In the genomic region with DNA sequence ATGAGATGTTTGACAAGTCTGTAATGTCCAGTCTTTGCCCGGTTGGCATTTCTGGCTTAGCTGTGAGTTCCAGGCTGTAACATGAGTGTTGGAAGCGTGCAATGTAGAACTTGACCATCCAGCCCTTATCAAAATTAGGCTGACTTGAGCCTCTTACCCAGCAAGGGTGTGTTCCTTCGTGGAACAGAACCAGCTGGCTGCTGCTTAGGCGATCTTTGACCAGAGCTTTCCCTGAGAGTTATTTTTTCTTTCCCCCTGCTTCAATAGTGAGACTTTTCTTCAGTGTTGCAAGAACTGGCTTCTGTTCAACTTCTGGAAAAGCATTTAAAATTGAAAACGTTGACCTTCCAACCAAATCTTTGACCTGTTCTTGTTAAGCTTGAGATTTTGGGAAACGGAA, we compare ENCODE assay signal across 23 cellular contexts. TPM values are rescaled to one million over a fixed set of nuclear protein-coding genes. Genes with fewer than 3 reads are reported as not detected.
DNase-seq lines count a peak whose midpoint lies in the region; ATAC-seq, FAIRE-seq and TF ChIP-seq lines count a peak whose summit lies in the region.
"Had no signal": no experiment of that assay in that cellular context is flagged by ENCODE, and none has a peak within 500 bp of the region (broad histone marks: within the 10 kb centered on the region; RNA-seq: fewer than 3 reads in every experiment).

No MANE protein-coding gene starts in this region.

- ATAC-seq in left lung (peak; percentile 88), GM19467 (IDR thresholded peaks at IDR 0.05; ENCODE audit: unreplicated experiment) (no peak), HG02870 (IDR thresholded peaks at IDR 0.05; ENCODE audit: unreplicated experiment) (no peak)
- ATAC-seq: activated CD8-positive, alpha-beta T cell treated with anti-CD3 and anti-CD28 coated beads for 36 hours; activated T-cell treated with anti-CD3 and anti-CD28 coated beads, Interleukin-2, amount 50 U/mL, for 4 hours; SK-N-SH treated with all-trans-retinoic acid at 6 μM for 48 hours had no signal

- H3K4me3 ChIP-seq in left lung = no peak overlapping the region
- no peak overlapping the region for H3K4me3 ChIP-seq in sigmoid colon
- H3K4me3 ChIP-seq: BLaER1 treated with 17β-estradiol and CSF1 and Interleukin-3, amounts not matched to agents 10 nM and 100 nM; vagina had no signal

- H3K9me3 ChIP-seq in left lung (no peaks in the 10 kb centered on the region), sigmoid colon (no peaks in the 10 kb centered on the region)
- H3K9me3 ChIP-seq: vagina had no signal

- no peak for TF ChIP-seq EP300 in sigmoid colon (IDR thresholded peaks at IDR 0.05)

- TF ChIP-seq POLR2A in H54 (IDR thresholded peaks at IDR 0.05; ENCODE audit: low read depth, low read length) = no peak
- TF ChIP-seq POLR2A in sigmoid colon (IDR thresholded peaks at IDR 0.05) = no peak

- intact Hi-C loops in left lung (cut with DNase I) (no loop called here), sigmoid colon (cut with DNase I) (no loop called here)

- peak; percentile 72 for FAIRE-seq in H54 (lab: Jason Lieb, UNC)

- no peak for DNase-seq in H54 (ENCODE audit: insufficient read length, low spot score)
- DNase-seq in fibroblast of gingiva (ENCODE audit: low read depth) = peak; percentile 38
- peak in 1 of 2 donors; percentile 41 for DNase-seq in left lung
- peak; percentile 62 for DNase-seq in sigmoid colon
- DNase-seq in activated T-cell treated with anti-CD3 and anti-CD28 coated beads for 4 hours = no peak
- no peak for DNase-seq in stimulated activated CD4-positive, alpha-beta T cell treated with anti-CD3 and anti-CD28 coated beads, Interleukin-4, amount 100 ng/mL, for 1 hour
- DNase-seq: activated CD8-positive, alpha-beta T cell treated with anti-CD3 and anti-CD28 coated beads for 36 hours; activated naive CD4-positive, alpha-beta T cell treated with anti-CD3 and anti-CD28 coated beads for 36 hours; activated T-cell treated with anti-CD3 and anti-CD28 coated beads, Interleukin-2, amount 50 U/mL, for 4 hours; Calu3; HCEC 1CT; hypothalamus; islet precursor cell; NCI-H1105 treated with DMSO at 0.1 percent for 48 hours; NCI-H2081 treated with DMSO at 0.1 percent for 48 hours; NK-92 treated with Interleukin-12 subunit alpha and Interleukin-12 subunit beta, amount 100 ng/mL, for 24 hours; stimulated activated CD8-positive, alpha-beta memory T cell treated with anti-CD3 and anti-CD28 coated beads, Interleukin-4, amount 100 ng/mL, for 48 hours; T1000 had no signal

- H3K36me3 ChIP-seq in left lung (no peaks in the 10 kb centered on the region), sigmoid colon (no peaks in the 10 kb centered on the region)
- H3K36me3 ChIP-seq: vagina had no signal

- H3K4me1 ChIP-seq in left lung = peaks cover 0 to 18% of the 10 kb centered on the region in 2 donors
- H3K4me1 ChIP-seq in sigmoid colon = no peaks in the 10 kb centered on the region
- H3K4me1 ChIP-seq: vagina had no signal

- TF ChIP-seq CTCF in left lung (IDR thresholded peaks at IDR 0.05) (no peak), sigmoid colon (IDR thresholded peaks at IDR 0.05) (no peak)

- 39 to 63% methylated on average over 6 of the region's 6 CpGs for WGBS in sigmoid colon, 2 donors

- no peak overlapping the region for H3K27ac ChIP-seq in left lung
- H3K27ac ChIP-seq in sigmoid colon = no peak overlapping the region
- H3K27ac ChIP-seq: BLaER1 treated with 17β-estradiol and CSF1 and Interleukin-3, amounts not matched to agents 10 nM and 100 nM; vagina had no signal

- H3K27me3 ChIP-seq in left lung (no peaks in the 10 kb centered on the region), sigmoid colon (no peaks in the 10 kb centered on the region)
- H3K27me3 ChIP-seq: BLaER1 treated with 17β-estradiol and CSF1 and Interleukin-3, amounts not matched to agents 10 nM and 100 nM; vagina had no signal

RNA-seq across cellular contexts. Expression of gene TNFSF13B, which starts 6.5 kb away (rescaled TPM):
- total RNA-seq in left lung (10 to 100 TPM; 12.2 to 20.1 TPM), sigmoid colon (1 to 10 TPM; 1.1 to 4.5 (median 2.9) TPM)
- 10 to 100 TPM in 1 of 3 donors, 1 to 10 TPM in 2; 1.8 to 11.5 (median 3.7) TPM for polyA plus RNA-seq in sigmoid colon
- total RNA-seq: vagina had no signal

RNA-seq across cellular contexts. Expression of gene ABHD13, which starts 57.9 kb away (rescaled TPM):
- total RNA-seq in left lung = 10 to 100 TPM in 1 of 2 donors, 1 to 10 TPM in 1; 9.7 to 12.1 TPM
- 10 to 100 TPM; 13.0 to 15.7 (median 14.2) TPM for total RNA-seq in sigmoid colon
- 1 to 10 TPM; 4.2 to 6.1 (median 4.9) TPM for polyA plus RNA-seq in sigmoid colon

Comparison
In these comparisons a context has a peak if more than half of its experiments do, and no peak if none do; other contexts are left out.
1. DNase-seq: peak in fibroblast of gingiva (single experiment) and sigmoid colon (single experiment); none in H54 (single experiment), activated T-cell treated with anti-CD3 and anti-CD28 coated beads for 4 hours (single experiment) and stimulated activated CD4-positive, alpha-beta T cell treated with anti-CD3 and anti-CD28 coated beads, Interleukin-4, amount 100 ng/mL, for 1 hour (single experiment).